In genomic region chr6:43170452-43171283, GRCh38 we compare ENCODE assay signal across 1 cellular context.
TF ChIP-seq lines count a peak whose summit lies in the region.

TSS of gene SRF (plus strand) at chr6:43171269. CDS start at chr6:43171657, 388 bp downstream.

TF ChIP-seq in WTC11, 78 proteins besides CTCF, POLR2A, EP300 and RAD21 (continued from another document and continues in another):
- TF ChIP-seq ZNF512 (CRISPR knock-in tag; IDR thresholded peaks at IDR 0.05; ENCODE audit: borderline replicate concordance) (no peak), RELA (CRISPR knock-in tag; IDR thresholded peaks at IDR 0.05; ENCODE audit: borderline replicate concordance) (no peak), ZNF121 (CRISPR knock-in tag; IDR thresholded peaks at IDR 0.05) (no peak), SMAD3 (CRISPR knock-in tag; IDR thresholded peaks at IDR 0.05; ENCODE audit: borderline replicate concordance) (no peak), TEAD1 (CRISPR knock-in tag; IDR thresholded peaks at IDR 0.05) (no peak), PRDM15 (CRISPR knock-in tag; IDR thresholded peaks at IDR 0.05) (no peak), ESRRA (CRISPR knock-in tag; IDR thresholded peaks at IDR 0.05; ENCODE audit: borderline replicate concordance) (no peak), RORB (CRISPR knock-in tag; IDR thresholded peaks at IDR 0.05) (no peak), JAZF1 (CRISPR knock-in tag; IDR thresholded peaks at IDR 0.05) (no peak), TEAD4 (CRISPR knock-in tag; IDR thresholded peaks at IDR 0.05) (no peak), NR2C2 (CRISPR knock-in tag; IDR thresholded peaks at IDR 0.05) (no peak), OVOL2 (CRISPR knock-in tag; IDR thresholded peaks at IDR 0.05; ENCODE audit: borderline replicate concordance) (no peak), GRHL2 (CRISPR knock-in tag; IDR thresholded peaks at IDR 0.05; ENCODE audit: insufficient replicate concordance, severe bottlenecking) (no peak), MXD4 (CRISPR knock-in tag; IDR thresholded peaks at IDR 0.05; ENCODE audit: borderline replicate concordance) (no peak), ATF1 (CRISPR knock-in tag; IDR thresholded peaks at IDR 0.05) (no peak), PRRX2 (CRISPR knock-in tag; IDR thresholded peaks at IDR 0.05) (0 out of 2 replicates have a peak, but pooled peaks have one; percentile 10), EMX1 (CRISPR knock-in tag; IDR thresholded peaks at IDR 0.05) (0 out of 2 replicates have a peak, but pooled peaks have one; percentile 77), E2F4 (CRISPR knock-in tag; IDR thresholded peaks at IDR 0.05; ENCODE audit: borderline replicate concordance, low read depth) (no peak), E2F1 (CRISPR knock-in tag; IDR thresholded peaks at IDR 0.05) (no peak), MYBL2 (CRISPR knock-in tag; IDR thresholded peaks at IDR 0.05) (no peak; the same call in 1 of the 2 replicates), FOXK1 (CRISPR knock-in tag; IDR thresholded peaks at IDR 0.05) (no peak), ZBTB21 (CRISPR knock-in tag; IDR thresholded peaks at IDR 0.05; ENCODE audit: borderline replicate concordance) (no peak)
- TF ChIP-seq, protein P1, sequence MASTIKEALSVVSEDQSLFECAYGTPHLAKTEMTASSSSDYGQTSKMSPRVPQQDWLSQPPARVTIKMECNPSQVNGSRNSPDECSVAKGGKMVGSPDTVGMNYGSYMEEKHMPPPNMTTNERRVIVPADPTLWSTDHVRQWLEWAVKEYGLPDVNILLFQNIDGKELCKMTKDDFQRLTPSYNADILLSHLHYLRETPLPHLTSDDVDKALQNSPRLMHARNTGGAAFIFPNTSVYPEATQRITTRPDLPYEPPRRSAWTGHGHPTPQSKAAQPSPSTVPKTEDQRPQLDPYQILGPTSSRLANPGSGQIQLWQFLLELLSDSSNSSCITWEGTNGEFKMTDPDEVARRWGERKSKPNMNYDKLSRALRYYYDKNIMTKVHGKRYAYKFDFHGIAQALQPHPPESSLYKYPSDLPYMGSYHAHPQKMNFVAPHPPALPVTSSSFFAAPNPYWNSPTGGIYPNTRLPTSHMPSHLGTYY (CRISPR knock-in tag; IDR thresholded peaks at IDR 0.05): 0 out of 2 replicates have a peak, but pooled peaks have one; percentile 7
- TF ChIP-seq, protein P2, sequence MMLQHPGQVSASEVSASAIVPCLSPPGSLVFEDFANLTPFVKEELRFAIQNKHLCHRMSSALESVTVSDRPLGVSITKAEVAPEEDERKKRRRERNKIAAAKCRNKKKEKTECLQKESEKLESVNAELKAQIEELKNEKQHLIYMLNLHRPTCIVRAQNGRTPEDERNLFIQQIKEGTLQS (CRISPR knock-in tag; conservative IDR thresholded peaks at IDR 0.05): no peak
- TF ChIP-seq, protein P3, sequence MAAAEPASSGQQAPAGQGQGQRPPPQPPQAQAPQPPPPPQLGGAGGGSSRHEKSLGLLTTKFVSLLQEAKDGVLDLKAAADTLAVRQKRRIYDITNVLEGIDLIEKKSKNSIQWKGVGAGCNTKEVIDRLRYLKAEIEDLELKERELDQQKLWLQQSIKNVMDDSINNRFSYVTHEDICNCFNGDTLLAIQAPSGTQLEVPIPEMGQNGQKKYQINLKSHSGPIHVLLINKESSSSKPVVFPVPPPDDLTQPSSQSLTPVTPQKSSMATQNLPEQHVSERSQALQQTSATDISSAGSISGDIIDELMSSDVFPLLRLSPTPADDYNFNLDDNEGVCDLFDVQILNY (CRISPR knock-in tag; IDR thresholded peaks at IDR 0.05): no peak
- TF ChIP-seq, protein P4, sequence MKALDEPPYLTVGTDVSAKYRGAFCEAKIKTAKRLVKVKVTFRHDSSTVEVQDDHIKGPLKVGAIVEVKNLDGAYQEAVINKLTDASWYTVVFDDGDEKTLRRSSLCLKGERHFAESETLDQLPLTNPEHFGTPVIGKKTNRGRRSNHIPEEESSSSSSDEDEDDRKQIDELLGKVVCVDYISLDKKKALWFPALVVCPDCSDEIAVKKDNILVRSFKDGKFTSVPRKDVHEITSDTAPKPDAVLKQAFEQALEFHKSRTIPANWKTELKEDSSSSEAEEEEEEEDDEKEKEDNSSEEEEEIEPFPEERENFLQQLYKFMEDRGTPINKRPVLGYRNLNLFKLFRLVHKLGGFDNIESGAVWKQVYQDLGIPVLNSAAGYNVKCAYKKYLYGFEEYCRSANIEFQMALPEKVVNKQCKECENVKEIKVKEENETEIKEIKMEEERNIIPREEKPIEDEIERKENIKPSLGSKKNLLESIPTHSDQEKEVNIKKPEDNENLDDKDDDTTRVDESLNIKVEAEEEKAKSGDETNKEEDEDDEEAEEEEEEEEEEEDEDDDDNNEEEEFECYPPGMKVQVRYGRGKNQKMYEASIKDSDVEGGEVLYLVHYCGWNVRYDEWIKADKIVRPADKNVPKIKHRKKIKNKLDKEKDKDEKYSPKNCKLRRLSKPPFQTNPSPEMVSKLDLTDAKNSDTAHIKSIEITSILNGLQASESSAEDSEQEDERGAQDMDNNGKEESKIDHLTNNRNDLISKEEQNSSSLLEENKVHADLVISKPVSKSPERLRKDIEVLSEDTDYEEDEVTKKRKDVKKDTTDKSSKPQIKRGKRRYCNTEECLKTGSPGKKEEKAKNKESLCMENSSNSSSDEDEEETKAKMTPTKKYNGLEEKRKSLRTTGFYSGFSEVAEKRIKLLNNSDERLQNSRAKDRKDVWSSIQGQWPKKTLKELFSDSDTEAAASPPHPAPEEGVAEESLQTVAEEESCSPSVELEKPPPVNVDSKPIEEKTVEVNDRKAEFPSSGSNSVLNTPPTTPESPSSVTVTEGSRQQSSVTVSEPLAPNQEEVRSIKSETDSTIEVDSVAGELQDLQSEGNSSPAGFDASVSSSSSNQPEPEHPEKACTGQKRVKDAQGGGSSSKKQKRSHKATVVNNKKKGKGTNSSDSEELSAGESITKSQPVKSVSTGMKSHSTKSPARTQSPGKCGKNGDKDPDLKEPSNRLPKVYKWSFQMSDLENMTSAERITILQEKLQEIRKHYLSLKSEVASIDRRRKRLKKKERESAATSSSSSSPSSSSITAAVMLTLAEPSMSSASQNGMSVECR (CRISPR knock-in tag; IDR thresholded peaks at IDR 0.05; ENCODE audit: borderline replicate concordance): peak; percentile 67; the same call in 1 of the 2 replicates
- TF ChIP-seq, protein P5, sequence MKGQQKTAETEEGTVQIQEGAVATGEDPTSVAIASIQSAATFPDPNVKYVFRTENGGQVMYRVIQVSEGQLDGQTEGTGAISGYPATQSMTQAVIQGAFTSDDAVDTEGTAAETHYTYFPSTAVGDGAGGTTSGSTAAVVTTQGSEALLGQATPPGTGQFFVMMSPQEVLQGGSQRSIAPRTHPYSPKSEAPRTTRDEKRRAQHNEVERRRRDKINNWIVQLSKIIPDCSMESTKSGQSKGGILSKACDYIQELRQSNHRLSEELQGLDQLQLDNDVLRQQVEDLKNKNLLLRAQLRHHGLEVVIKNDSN (CRISPR knock-in tag; IDR thresholded peaks at IDR 0.05): 0 out of 2 replicates have a peak, but pooled peaks have one; percentile 2
- TF ChIP-seq, protein P6, sequence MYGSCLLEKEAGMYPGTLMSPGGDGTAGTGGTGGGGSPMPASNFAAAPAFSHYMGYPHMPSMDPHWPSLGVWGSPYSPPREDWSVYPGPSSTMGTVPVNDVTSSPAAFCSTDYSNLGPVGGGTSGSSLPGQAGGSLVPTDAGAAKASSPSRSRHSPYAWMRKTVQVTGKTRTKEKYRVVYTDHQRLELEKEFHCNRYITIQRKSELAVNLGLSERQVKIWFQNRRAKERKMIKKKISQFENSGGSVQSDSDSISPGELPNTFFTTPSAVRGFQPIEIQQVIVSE (CRISPR knock-in tag; IDR thresholded peaks at IDR 0.05; ENCODE audit: borderline replicate concordance): no peak
- TF ChIP-seq, protein P7, sequence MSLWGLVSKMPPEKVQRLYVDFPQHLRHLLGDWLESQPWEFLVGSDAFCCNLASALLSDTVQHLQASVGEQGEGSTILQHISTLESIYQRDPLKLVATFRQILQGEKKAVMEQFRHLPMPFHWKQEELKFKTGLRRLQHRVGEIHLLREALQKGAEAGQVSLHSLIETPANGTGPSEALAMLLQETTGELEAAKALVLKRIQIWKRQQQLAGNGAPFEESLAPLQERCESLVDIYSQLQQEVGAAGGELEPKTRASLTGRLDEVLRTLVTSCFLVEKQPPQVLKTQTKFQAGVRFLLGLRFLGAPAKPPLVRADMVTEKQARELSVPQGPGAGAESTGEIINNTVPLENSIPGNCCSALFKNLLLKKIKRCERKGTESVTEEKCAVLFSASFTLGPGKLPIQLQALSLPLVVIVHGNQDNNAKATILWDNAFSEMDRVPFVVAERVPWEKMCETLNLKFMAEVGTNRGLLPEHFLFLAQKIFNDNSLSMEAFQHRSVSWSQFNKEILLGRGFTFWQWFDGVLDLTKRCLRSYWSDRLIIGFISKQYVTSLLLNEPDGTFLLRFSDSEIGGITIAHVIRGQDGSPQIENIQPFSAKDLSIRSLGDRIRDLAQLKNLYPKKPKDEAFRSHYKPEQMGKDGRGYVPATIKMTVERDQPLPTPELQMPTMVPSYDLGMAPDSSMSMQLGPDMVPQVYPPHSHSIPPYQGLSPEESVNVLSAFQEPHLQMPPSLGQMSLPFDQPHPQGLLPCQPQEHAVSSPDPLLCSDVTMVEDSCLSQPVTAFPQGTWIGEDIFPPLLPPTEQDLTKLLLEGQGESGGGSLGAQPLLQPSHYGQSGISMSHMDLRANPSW (CRISPR knock-in tag; conservative IDR thresholded peaks at IDR 0.05; ENCODE audit: low read depth): no peak
- TF ChIP-seq, protein P8, sequence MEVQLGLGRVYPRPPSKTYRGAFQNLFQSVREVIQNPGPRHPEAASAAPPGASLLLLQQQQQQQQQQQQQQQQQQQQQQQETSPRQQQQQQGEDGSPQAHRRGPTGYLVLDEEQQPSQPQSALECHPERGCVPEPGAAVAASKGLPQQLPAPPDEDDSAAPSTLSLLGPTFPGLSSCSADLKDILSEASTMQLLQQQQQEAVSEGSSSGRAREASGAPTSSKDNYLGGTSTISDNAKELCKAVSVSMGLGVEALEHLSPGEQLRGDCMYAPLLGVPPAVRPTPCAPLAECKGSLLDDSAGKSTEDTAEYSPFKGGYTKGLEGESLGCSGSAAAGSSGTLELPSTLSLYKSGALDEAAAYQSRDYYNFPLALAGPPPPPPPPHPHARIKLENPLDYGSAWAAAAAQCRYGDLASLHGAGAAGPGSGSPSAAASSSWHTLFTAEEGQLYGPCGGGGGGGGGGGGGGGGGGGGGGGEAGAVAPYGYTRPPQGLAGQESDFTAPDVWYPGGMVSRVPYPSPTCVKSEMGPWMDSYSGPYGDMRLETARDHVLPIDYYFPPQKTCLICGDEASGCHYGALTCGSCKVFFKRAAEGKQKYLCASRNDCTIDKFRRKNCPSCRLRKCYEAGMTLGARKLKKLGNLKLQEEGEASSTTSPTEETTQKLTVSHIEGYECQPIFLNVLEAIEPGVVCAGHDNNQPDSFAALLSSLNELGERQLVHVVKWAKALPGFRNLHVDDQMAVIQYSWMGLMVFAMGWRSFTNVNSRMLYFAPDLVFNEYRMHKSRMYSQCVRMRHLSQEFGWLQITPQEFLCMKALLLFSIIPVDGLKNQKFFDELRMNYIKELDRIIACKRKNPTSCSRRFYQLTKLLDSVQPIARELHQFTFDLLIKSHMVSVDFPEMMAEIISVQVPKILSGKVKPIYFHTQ (CRISPR knock-in tag; IDR thresholded peaks at IDR 0.05): 0 out of 2 replicates have a peak, but pooled peaks have one; percentile 50
- TF ChIP-seq, protein P9, sequence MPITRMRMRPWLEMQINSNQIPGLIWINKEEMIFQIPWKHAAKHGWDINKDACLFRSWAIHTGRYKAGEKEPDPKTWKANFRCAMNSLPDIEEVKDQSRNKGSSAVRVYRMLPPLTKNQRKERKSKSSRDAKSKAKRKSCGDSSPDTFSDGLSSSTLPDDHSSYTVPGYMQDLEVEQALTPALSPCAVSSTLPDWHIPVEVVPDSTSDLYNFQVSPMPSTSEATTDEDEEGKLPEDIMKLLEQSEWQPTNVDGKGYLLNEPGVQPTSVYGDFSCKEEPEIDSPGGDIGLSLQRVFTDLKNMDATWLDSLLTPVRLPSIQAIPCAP (CRISPR knock-in tag; IDR thresholded peaks at IDR 0.05): no peak
